Comparison of ENCODE assay signal across 6 cellular contexts in the genomic region with DNA sequence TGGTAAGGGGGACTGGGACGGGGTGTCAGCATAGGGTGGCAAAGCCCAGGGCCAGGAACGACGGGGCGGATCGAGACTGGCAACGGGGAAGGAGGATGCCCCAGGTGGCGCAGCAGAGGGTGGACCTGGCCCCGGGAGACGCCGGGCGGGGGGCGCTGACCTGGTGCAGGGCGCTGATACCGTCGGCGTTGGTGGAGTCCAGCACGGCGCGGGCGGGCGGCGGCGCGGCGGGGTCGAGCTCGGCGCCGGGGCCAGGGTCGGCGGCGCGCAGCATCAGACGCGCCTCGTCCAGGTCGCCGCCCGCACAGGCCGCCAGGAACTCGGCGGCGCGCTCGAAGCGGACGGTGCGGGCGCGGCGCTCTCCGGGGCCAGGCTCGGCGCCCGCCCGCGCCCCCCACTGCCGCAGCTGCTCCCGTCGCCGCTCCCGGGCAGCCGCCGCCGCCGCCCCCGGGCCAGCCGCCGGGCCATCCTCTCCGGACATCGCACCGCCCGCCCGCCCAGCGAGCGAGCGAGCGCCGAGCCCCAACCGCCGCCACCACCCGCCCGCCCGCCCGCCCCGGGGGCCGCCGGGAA. TPM values are rescaled to one million over a fixed set of nuclear protein-coding genes. Genes with fewer than 3 reads are reported as not detected.
DNase-seq lines count a peak whose midpoint lies in the region; ATAC-seq, FAIRE-seq and TF ChIP-seq lines count a peak whose summit lies in the region.

No MANE protein-coding gene starts in this region.

- H3K27ac ChIP-seq in kidney (ENCODE audit: low read depth in 2 of 2, low read length in 2 of 2), result peak overlapping the region; percentile 59 to 79

- no peak for FAIRE-seq in kidney (lab: Jason Lieb, UNC)

- intact Hi-C loops in kidney (cut with DNase I), result no loop called here

- peak overlapping the region; percentile 89 to 93 for H3K9ac ChIP-seq in kidney (ENCODE audit: low read length in 2 of 2)

- H3K4me3 ChIP-seq in kidney (ENCODE audit: low read length in 2 of 2), result peak overlapping the region; percentile 77 to 94

- H3K9me3 ChIP-seq in kidney (ENCODE audit: control insufficient read depth in 1 of 2, low read length in 2 of 2), result no peaks in the 10 kb centered on the region

- DNase-seq in activated T-cell treated with anti-CD3 and anti-CD28 coated beads, Interleukin-2, amount 50 U/mL, for 4 hours, result no peak
- DNase-seq in activated T-cell treated with anti-CD3 and anti-CD28 coated beads, Interleukin-2, amount 50 U/mL, for 1 hour, result no peak
- DNase-seq in T-helper 9 cell (peak; percentile 15), kidney (no peak), NCI-H2029 treated with DMSO at 0.1 percent for 48 hours (lab: John Stamatoyannopoulos, UW) (no peak), GM19238 (ENCODE audit: insufficient read length, low spot score) (no peak)

- peaks cover 3% of the 10 kb centered on the region for H3K27me3 Mint-ChIP-seq in activated T-cell treated with anti-CD3 and anti-CD28 coated beads, Interleukin-2, amount 50 U/mL, for 4 hours (ENCODE audit: low read depth)

- peaks cover 29% of the 10 kb centered on the region for H3K4me1 Mint-ChIP-seq in activated T-cell treated with anti-CD3 and anti-CD28 coated beads, Interleukin-2, amount 50 U/mL, for 4 hours (ENCODE audit: low read depth)

- peak; percentile 24 to 32 for ATAC-seq in activated T-cell treated with anti-CD3 and anti-CD28 coated beads, Interleukin-2, amount 50 U/mL, for 4 hours

- H3K4me1 ChIP-seq in kidney (ENCODE audit: control insufficient read depth in 1 of 2, insufficient read depth in 1 of 2, low read depth in 1 of 2, low read length in 2 of 2), result peaks cover 0 to 26% of the 10 kb centered on the region in 2 donors

- H3K4me3 Mint-ChIP-seq in activated T-cell treated with anti-CD3 and anti-CD28 coated beads, Interleukin-2, amount 50 U/mL, for 4 hours, result peak overlapping the region; percentile 96

- TF ChIP-seq CTCF in kidney (IDR thresholded peaks at IDR 0.05; ENCODE audit: borderline replicate concordance, extremely low read depth, insufficient read depth), result no peak

- H3K36me3 Mint-ChIP-seq in activated T-cell treated with anti-CD3 and anti-CD28 coated beads, Interleukin-2, amount 50 U/mL, for 4 hours (ENCODE audit: insufficient read depth), result no peaks in the 10 kb centered on the region

- H3K36me3 ChIP-seq in kidney (ENCODE audit: control insufficient read depth in 1 of 2, insufficient read depth in 2 of 2, low read length in 2 of 2), result no peaks in the 10 kb centered on the region

- H3K9me3 Mint-ChIP-seq in activated T-cell treated with anti-CD3 and anti-CD28 coated beads, Interleukin-2, amount 50 U/mL, for 4 hours, result no peaks in the 10 kb centered on the region

RNA-seq across cellular contexts. Expression of a gene that starts 0.3 kb away (rescaled TPM):
- total RNA-seq in activated T-cell treated with anti-CD3 and anti-CD28 coated beads, Interleukin-2, amount 50 U/mL, for 4 hours, result 100 to 1,000 TPM in 2 of 3 donors, 10 to 100 TPM in 1; 95.6 to 105 (median 104) TPM
- total RNA-seq in kidney, result 146 TPM
- 89.0 TPM for polyA plus RNA-seq in kidney (ENCODE audit: insufficient read depth, low read depth, low replicate concordance)

RNA-seq across cellular contexts. Expression of a gene that starts 31.9 kb away (rescaled TPM):
- total RNA-seq in activated T-cell treated with anti-CD3 and anti-CD28 coated beads, Interleukin-2, amount 50 U/mL, for 4 hours, result not detected
- total RNA-seq in kidney, result not detected
- polyA plus RNA-seq in kidney (ENCODE audit: insufficient read depth, low read depth, low replicate concordance), result not detected

RNA-seq across cellular contexts. Expression of a gene that starts 40.4 kb away (rescaled TPM):
- total RNA-seq in activated T-cell treated with anti-CD3 and anti-CD28 coated beads, Interleukin-2, amount 50 U/mL, for 4 hours, result not detected
- total RNA-seq in kidney, result 0.41 TPM
- 1.7 TPM for polyA plus RNA-seq in kidney (ENCODE audit: insufficient read depth, low read depth, low replicate concordance)

RNA-seq across cellular contexts. Expression of a gene that starts 41.5 kb away (rescaled TPM):
- total RNA-seq in activated T-cell treated with anti-CD3 and anti-CD28 coated beads, Interleukin-2, amount 50 U/mL, for 4 hours, result 1 to 10 TPM in 1 of 3 donors, under 1 TPM in 2; 0.53 to 1.2 (median 0.87) TPM
- total RNA-seq in kidney, result 95.0 TPM
- polyA plus RNA-seq in kidney (ENCODE audit: insufficient read depth, low read depth, low replicate concordance), result 45.4 TPM

RNA-seq across cellular contexts. Expression of a gene that starts 49.3 kb away (rescaled TPM):
- under 1 TPM in 2 of 3 donors, not detected in 1; 0.25 to 0.45 TPM for total RNA-seq in activated T-cell treated with anti-CD3 and anti-CD28 coated beads, Interleukin-2, amount 50 U/mL, for 4 hours
- total RNA-seq in kidney, result 11.4 TPM
- polyA plus RNA-seq in kidney (ENCODE audit: insufficient read depth, low read depth, low replicate concordance), result 5.1 TPM
